In the genomic region with DNA sequence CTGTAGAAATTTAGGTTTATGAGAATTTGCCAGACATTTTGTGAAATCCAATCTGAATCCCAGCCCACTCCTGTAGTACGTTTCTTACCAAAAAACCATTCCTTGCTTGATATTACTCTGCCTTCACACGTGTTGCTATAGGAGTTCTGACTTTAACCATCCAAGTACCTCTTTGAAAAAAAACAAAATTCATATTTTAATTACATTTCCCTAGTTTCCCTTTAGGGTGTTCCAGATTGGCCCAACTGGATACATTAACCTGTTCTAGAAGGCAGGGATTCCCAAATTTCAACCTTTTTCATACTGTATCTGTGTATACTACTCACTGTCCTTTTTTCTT, we compare ENCODE assay signal across 8 cellular contexts. TPM values are rescaled to one million over a fixed set of nuclear protein-coding genes. Genes with fewer than 3 reads are reported as not detected.
A peak's percentile ranks its signal among the peaks of the same experiment; 100 is the strongest.
DNase-seq lines count a peak whose midpoint lies in the region; ATAC-seq and TF ChIP-seq lines count a peak whose summit lies in the region.

No MANE protein-coding gene starts in this region.

- no peak for DNase-seq in activated CD8-positive, alpha-beta T cell treated with anti-CD3 and anti-CD28 coated beads for 36 hours
- no peak for DNase-seq in stimulated activated effector memory CD8-positive, alpha-beta T cell treated with anti-CD3 and anti-CD28 coated beads, Interleukin-12 subunit alpha, Interleukin-12 subunit beta, amount 100 ng/mL, for 72 hours (ENCODE audit: low spot score in 2 of 2)
- DNase-seq in pons (ENCODE audit: low spot score) = no peak
- DNase-seq in stimulated activated CD4-positive, alpha-beta T cell treated with anti-CD3 and anti-CD28 coated beads, Interleukin-12 subunit alpha, Interleukin-12 subunit beta, amount 100 ng/mL, for 4 hours = no peak

- CTCF ChIA-PET in HEK293 (lab: Yijun Ruan, JAX) = interaction anchor here (0.6 to 0.7 kb wide), 2 partner anchors 46 to 80 kb away, joined by 4 to 5 read pairs; no protein-coding TSS in a partner anchor
- CTCF ChIA-PET in activated CD8-positive, alpha-beta T cell treated with anti-CD3 and anti-CD28 coated beads for 36 hours (lab: Charles Lee) = no interaction called here

- peaks cover 18% of the 10 kb centered on the region for H3K9me3 Mint-ChIP-seq in activated CD8-positive, alpha-beta T cell treated with anti-CD3 and anti-CD28 coated beads for 36 hours
- H3K9me3 Mint-ChIP-seq in stimulated activated effector memory CD8-positive, alpha-beta T cell treated with anti-CD3 and anti-CD28 coated beads, Interleukin-12 subunit alpha, Interleukin-12 subunit beta, amount 100 ng/mL, for 72 hours = peaks cover 6% of the 10 kb centered on the region

- H3K27ac ChIP-seq in HEK293 (ENCODE audit: extremely low read depth, low read depth, low read length) = peak overlapping the region; percentile 89

- peaks cover 14% of the 10 kb centered on the region for H3K36me3 Mint-ChIP-seq in activated CD8-positive, alpha-beta T cell treated with anti-CD3 and anti-CD28 coated beads for 36 hours (ENCODE audit: low read depth)
- peaks cover 37% of the 10 kb centered on the region for H3K36me3 Mint-ChIP-seq in stimulated activated effector memory CD8-positive, alpha-beta T cell treated with anti-CD3 and anti-CD28 coated beads, Interleukin-12 subunit alpha, Interleukin-12 subunit beta, amount 100 ng/mL, for 72 hours

- H3K4me1 ChIP-seq in HEK293 (ENCODE audit: control insufficient read depth, insufficient read depth, low read length) = peaks cover 17% of the 10 kb centered on the region; the same call in 1 of the 2 replicates

- TF ChIP-seq CTCF in HEK293 (tag by site-specific recombination; IDR thresholded peaks at IDR 0.05) = no peak
- no peak for TF ChIP-seq CTCF in activated CD8-positive, alpha-beta T cell treated with anti-CD3 and anti-CD28 coated beads for 36 hours (IDR thresholded peaks at IDR 0.05)

- POLR2A ChIA-PET in HEK293 (lab: Yijun Ruan, JAX) = interaction anchor here (1.0 kb wide), 1 partner anchor 47 kb away, joined by 3 read pairs; no protein-coding TSS in a partner anchor
- POLR2A ChIA-PET in activated CD8-positive, alpha-beta T cell treated with anti-CD3 and anti-CD28 coated beads for 36 hours (lab: Charles Lee) = interaction anchor here (1.2 kb wide), 1 partner anchor 683 kb away, joined by 3 read pairs; no protein-coding TSS in a partner anchor

- no peaks in the 10 kb centered on the region for H3K36me3 ChIP-seq in HEK293 (ENCODE audit: control insufficient read depth in 2 of 2, insufficient read depth in 1 of 2, low read length in 2 of 2)

- peaks cover 35% of the 10 kb centered on the region for H3K4me1 Mint-ChIP-seq in activated CD8-positive, alpha-beta T cell treated with anti-CD3 and anti-CD28 coated beads for 36 hours (ENCODE audit: low read depth)
- peaks cover 26% of the 10 kb centered on the region for H3K4me1 Mint-ChIP-seq in stimulated activated effector memory CD8-positive, alpha-beta T cell treated with anti-CD3 and anti-CD28 coated beads, Interleukin-12 subunit alpha, Interleukin-12 subunit beta, amount 100 ng/mL, for 72 hours

- H3K4me3 Mint-ChIP-seq in activated CD8-positive, alpha-beta T cell treated with anti-CD3 and anti-CD28 coated beads for 36 hours = peak overlapping the region; percentile 90
- peak overlapping the region; percentile 100 for H3K4me3 Mint-ChIP-seq in stimulated activated effector memory CD8-positive, alpha-beta T cell treated with anti-CD3 and anti-CD28 coated beads, Interleukin-12 subunit alpha, Interleukin-12 subunit beta, amount 100 ng/mL, for 72 hours

- H3K4me3 ChIP-seq in HEK293 (ENCODE audit: low read depth, low read length) = peak overlapping the region; percentile 61
- peak overlapping the region; percentile 85 for H3K4me3 ChIP-seq in iPS-11a (ENCODE audit: low read depth, low read length)

- H3K27me3 Mint-ChIP-seq in activated CD8-positive, alpha-beta T cell treated with anti-CD3 and anti-CD28 coated beads for 36 hours = no peaks in the 10 kb centered on the region

- no peaks in the 10 kb centered on the region for H3K9me3 ChIP-seq in HEK293 (ENCODE audit: control insufficient read depth, insufficient read depth, low read depth, low read length)

- ATAC-seq in activated CD8-positive, alpha-beta T cell treated with anti-CD3 and anti-CD28 coated beads for 36 hours = no peak
- ATAC-seq in stimulated activated effector memory CD8-positive, alpha-beta T cell treated with anti-CD3 and anti-CD28 coated beads, Interleukin-12 subunit alpha, Interleukin-12 subunit beta, amount 100 ng/mL, for 72 hours = no peak
- ATAC-seq in HG03025 (IDR thresholded peaks at IDR 0.05; ENCODE audit: low FRiP score, unreplicated experiment) (no peak), GM19035 (IDR thresholded peaks at IDR 0.05; ENCODE audit: unreplicated experiment) (no peak)

- peak overlapping the region; percentile 99 for H3K27ac Mint-ChIP-seq in activated CD8-positive, alpha-beta T cell treated with anti-CD3 and anti-CD28 coated beads for 36 hours
- peak overlapping the region; percentile 99 for H3K27ac Mint-ChIP-seq in stimulated activated effector memory CD8-positive, alpha-beta T cell treated with anti-CD3 and anti-CD28 coated beads, Interleukin-12 subunit alpha, Interleukin-12 subunit beta, amount 100 ng/mL, for 72 hours

- intact Hi-C loops in activated CD8-positive, alpha-beta T cell treated with anti-CD3 and anti-CD28 coated beads for 36 hours (cut with micrococcal nuclease) = loop anchor here (5.0 kb wide), 2 partner anchors 664 to 1029 kb away; partner anchors contain the start of genes FBXL17 and FER

TF ChIP-seq in HEK293, 187 proteins besides CTCF, POLR2A, EP300 and RAD21:
- TF ChIP-seq ZNF792 (tag by site-specific recombination; IDR thresholded peaks at IDR 0.05) (no peak), FEZF1 (tag by site-specific recombination; IDR thresholded peaks at IDR 0.05) (no peak), ZNF658 (tag by site-specific recombination; IDR thresholded peaks at IDR 0.05) (no peak), KLF8 (tag by site-specific recombination; IDR thresholded peaks at IDR 0.05) (no peak), ZNF843 (tag by site-specific recombination; IDR thresholded peaks at IDR 0.05) (no peak), ZNF626 (tag by site-specific recombination; IDR thresholded peaks at IDR 0.05) (no peak), ZNF202 (tag by site-specific recombination; IDR thresholded peaks at IDR 0.05; ENCODE audit: borderline replicate concordance) (no peak), HOXD13 (CRISPR knock-in tag; IDR thresholded peaks at IDR 0.05; ENCODE audit: borderline replicate concordance) (no peak)
- TF ChIP-seq, protein P1, sequence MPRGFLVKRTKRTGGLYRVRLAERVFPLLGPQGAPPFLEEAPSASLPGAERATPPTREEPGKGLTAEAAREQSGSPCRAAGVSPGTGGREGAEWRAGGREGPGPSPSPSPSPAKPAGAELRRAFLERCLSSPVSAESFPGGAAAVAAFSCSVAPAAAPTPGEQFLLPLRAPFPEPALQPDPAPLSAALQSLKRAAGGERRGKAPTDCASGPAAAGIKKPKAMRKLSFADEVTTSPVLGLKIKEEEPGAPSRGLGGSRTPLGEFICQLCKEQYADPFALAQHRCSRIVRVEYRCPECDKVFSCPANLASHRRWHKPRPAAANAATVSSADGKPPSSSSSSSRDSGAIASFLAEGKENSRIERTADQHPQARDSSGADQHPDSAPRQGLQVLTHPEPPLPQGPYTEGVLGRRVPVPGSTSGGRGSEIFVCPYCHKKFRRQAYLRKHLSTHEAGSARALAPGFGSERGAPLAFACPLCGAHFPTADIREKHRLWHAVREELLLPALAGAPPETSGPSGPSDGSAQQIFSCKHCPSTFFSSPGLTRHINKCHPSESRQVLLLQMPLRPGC (tag by site-specific recombination; IDR thresholded peaks at IDR 0.05) = no peak

RNA-seq across cellular contexts. Expression of gene PJA2, which starts 1.4 kb away (rescaled TPM):
- total RNA-seq in activated CD8-positive, alpha-beta T cell treated with anti-CD3 and anti-CD28 coated beads for 36 hours = 10 to 100 TPM; 65.2 to 67.4 TPM
